Comparison of ENCODE assay signal across 32 cellular contexts in genomic region chr17:861364-861763, GRCh38.
DNase-seq lines count a peak whose midpoint lies in the region; ATAC-seq, FAIRE-seq and TF ChIP-seq lines count a peak whose summit lies in the region.
"Had no signal": no experiment of that assay in that cellular context is flagged by ENCODE, and none has a peak within 500 bp of the region (broad histone marks: within the 10 kb centered on the region; RNA-seq: fewer than 3 reads in every experiment).

No MANE protein-coding gene starts in this region.

- no peak for DNase-seq in HepG2 (ENCODE audit: low spot score)
- DNase-seq in heart right ventricle: no peak
- peak; percentile 27 for DNase-seq in osteoblast (ENCODE audit: insufficient read length, low spot score, missing footprints)
- no peak for DNase-seq in NCI-H774 (lab: John Stamatoyannopoulos, UW)
- DNase-seq in stimulated activated naive B cell treated with anti-CD40 and anti-IgM and Interleukin-4, amounts not matched to agents 10 μg/mL and 1 μg/mL and 100 μg/mL, for 72 hours: no peak
- DNase-seq in BE2C: no peak
- DNase-seq: activated CD8-positive, alpha-beta T cell treated with anti-CD3 and anti-CD28 coated beads, Interleukin-2, amount 10 ng/mL, durations not matched to agents 7 days and 5 days; AML-193; COR-L47; cortex of kidney; DMS53; foreskin melanocyte; midbrain; natural killer cell; NCI-H1417 treated with DMSO at 0.1 percent for 48 hours; NCI-H2081 treated with DMSO at 0.1 percent for 48 hours; NCI-H345; NCI-H82; pancreas; RPMI8226; SK-N-SH; T-helper 17 cell had no signal

- H3K4me1 ChIP-seq in liver (ENCODE audit: control insufficient read depth in 4 of 4, insufficient read depth in 4 of 4, low read length in 3 of 4) (peaks cover 0 to 5% (median 2%) of the 10 kb centered on the region in 4 donors), HepG2 (ENCODE audit: insufficient read depth, low read length) (peaks cover 8% of the 10 kb centered on the region), heart right ventricle (peaks cover 0 to 24% (median 14%) of the 10 kb centered on the region in 9 donors), osteoblast (ENCODE audit: insufficient read depth, low read length) (no peaks in the 10 kb centered on the region), BE2C (no peaks in the 10 kb centered on the region)

- H4K20me1 ChIP-seq in HepG2 (ENCODE audit: insufficient read depth, low read length): no peaks in the 10 kb centered on the region
- H4K20me1 ChIP-seq in osteoblast (ENCODE audit: insufficient read depth, low read length): peaks cover 9% of the 10 kb centered on the region

- intact Hi-C loops in HepG2 (cut with micrococcal nuclease; ENCODE audit: unreplicated experiment): no loop called here
- intact Hi-C loops in heart right ventricle (cut with DNase I): no loop called here

- TF ChIP-seq CTCF in liver (IDR thresholded peaks at IDR 0.05; ENCODE audit: low read depth, low read length, missing input control) (no peak), HepG2 (CRISPR knock-in tag; IDR thresholded peaks at IDR 0.05) (no peak), heart right ventricle (IDR thresholded peaks at IDR 0.05) (no peak), osteoblast (IDR thresholded peaks at IDR 0.05; ENCODE audit: extremely low read depth, low read depth, low read length) (no peak), BE2C (IDR thresholded peaks at IDR 0.05; ENCODE audit: low read depth, low read length) (no peak)

- WGBS in liver: 86% methylated on average over 9 of the region's 9 CpGs
- 96% methylated on average over 9 of the region's 9 CpGs for WGBS in HepG2 (ENCODE audit: low lambda C conversion rate)
- WGBS in heart right ventricle, 2 donors: 73 to 78% methylated on average over 9 of the region's 9 CpGs

- BruUV-seq in HepG2 (replicated peaks; lab: Mats Ljungman, UMichigan): no TSS peak

- H3K9ac ChIP-seq in liver (ENCODE audit: low read depth in 1 of 2, low read length in 2 of 2): no peak overlapping the region
- no peak overlapping the region for H3K9ac ChIP-seq in HepG2 (ENCODE audit: insufficient read depth, low read depth, low read length)
- H3K9ac ChIP-seq: SK-N-SH had no signal

- TF ChIP-seq RAD21 in liver (IDR thresholded peaks at IDR 0.05) (no peak), HepG2 (CRISPR knock-in tag; IDR thresholded peaks at IDR 0.05) (no peak)

- H3K36me3 Mint-ChIP-seq in stimulated activated naive B cell treated with anti-CD40 and anti-IgM and Interleukin-4, amounts not matched to agents 10 μg/mL and 1 μg/mL and 100 μg/mL, for 72 hours: no peaks in the 10 kb centered on the region
- H3K36me3 Mint-ChIP-seq: activated naive CD4-positive, alpha-beta T cell treated with anti-CD3 and anti-CD28 coated beads, Interleukin-2, amount 50 U/mL, for 24 hours; natural killer cell had no signal

- no peak for TF ChIP-seq POLR2A in HepG2 (IDR thresholded peaks at IDR 0.05; ENCODE audit: insufficient read depth in 1 of 2, low read depth in 2 of 2, low read length in 2 of 2)

- no peak overlapping the region for H3K4me2 ChIP-seq in HepG2 (ENCODE audit: low read depth, low read length)
- H3K4me2 ChIP-seq in osteoblast (ENCODE audit: insufficient read depth, low read length): no peak overlapping the region
- H3K4me2 ChIP-seq: SK-N-SH had no signal

- H3K4me1 Mint-ChIP-seq in stimulated activated naive B cell treated with anti-CD40 and anti-IgM and Interleukin-4, amounts not matched to agents 10 μg/mL and 1 μg/mL and 100 μg/mL, for 72 hours: no peaks in the 10 kb centered on the region
- H3K4me1 Mint-ChIP-seq: activated naive CD4-positive, alpha-beta T cell treated with anti-CD3 and anti-CD28 coated beads, Interleukin-2, amount 50 U/mL, for 24 hours; natural killer cell; T-helper 17 cell had no signal

- no peak for FAIRE-seq in HepG2 (lab: Jason Lieb, UNC)
- FAIRE-seq: A204.1, G401.6, GM19239, pancreas had no signal

- H3K4me3 ChIP-seq in liver (ENCODE audit: low read depth in 1 of 3, low read length in 3 of 3): no peak overlapping the region
- no peak overlapping the region for H3K4me3 ChIP-seq in HepG2 (replicated peaks in 1 of 3; ENCODE audit: insufficient read depth in 1 of 3, low read depth in 2 of 3, low read length in 3 of 3)
- H3K4me3 ChIP-seq in heart right ventricle: no peak overlapping the region
- no peak overlapping the region for H3K4me3 ChIP-seq in osteoblast (ENCODE audit: insufficient read depth, low read length)
- H3K4me3 ChIP-seq in BE2C (ENCODE audit: low read depth, low read length): no peak overlapping the region
- H3K4me3 ChIP-seq: pancreas had no signal

- no peaks in the 10 kb centered on the region for H3K27me3 ChIP-seq in liver (ENCODE audit: control insufficient read depth in 4 of 4, insufficient read depth in 4 of 4, low read length in 3 of 4)
- no peaks in the 10 kb centered on the region for H3K27me3 ChIP-seq in HepG2 (ENCODE audit: control insufficient read depth in 1 of 2, insufficient read depth in 2 of 2, low read length in 2 of 2)
- no peaks in the 10 kb centered on the region for H3K27me3 ChIP-seq in heart right ventricle
- no peaks in the 10 kb centered on the region for H3K27me3 ChIP-seq in osteoblast (ENCODE audit: insufficient read depth, low read length)
- no peaks in the 10 kb centered on the region for H3K27me3 ChIP-seq in BE2C
- H3K27me3 ChIP-seq: pancreas had no signal

- peaks cover 19 to 27% of the 10 kb centered on the region in 2 donors for H3K27me3 Mint-ChIP-seq in stimulated activated naive B cell treated with anti-CD40 and anti-IgM and Interleukin-4, amounts not matched to agents 10 μg/mL and 1 μg/mL and 100 μg/mL, for 72 hours

- in situ Hi-C loops in HepG2 (cut with HindIII; ENCODE audit: extremely low pct_ligation_motif_present, low pct_unique_long_range_greater_than_20kb): no loop called here

- H3K79me2 ChIP-seq in HepG2 (ENCODE audit: insufficient read depth, low read length) (no peaks in the 10 kb centered on the region), osteoblast (ENCODE audit: insufficient read depth, low read length) (no peaks in the 10 kb centered on the region)

- H2AFZ ChIP-seq in HepG2 (ENCODE audit: low read length) (no peak overlapping the region), osteoblast (ENCODE audit: low read length) (no peak overlapping the region)

- H3K36me3 ChIP-seq in liver (ENCODE audit: control insufficient read depth in 4 of 4, insufficient read depth in 3 of 4, low read depth in 1 of 4, low read length in 3 of 4): no peaks in the 10 kb centered on the region
- peaks cover 0 to 4% of the 10 kb centered on the region in 2 experiments; a peak in 1 of 5 replicates for H3K36me3 ChIP-seq in HepG2 (replicated peaks in 1 of 2; ENCODE audit: control insufficient read depth in 1 of 2, insufficient read depth in 2 of 2, low read length in 2 of 2)
- H3K36me3 ChIP-seq in heart right ventricle: peaks cover 0 to 14% (median 0%) of the 10 kb centered on the region in 9 donors
- no peaks in the 10 kb centered on the region for H3K36me3 ChIP-seq in osteoblast (ENCODE audit: insufficient read depth, low read length)
- no peaks in the 10 kb centered on the region for H3K36me3 ChIP-seq in BE2C
- H3K36me3 ChIP-seq: pancreas had no signal

- no peak overlapping the region for H3K4me3 Mint-ChIP-seq in stimulated activated naive B cell treated with anti-CD40 and anti-IgM and Interleukin-4, amounts not matched to agents 10 μg/mL and 1 μg/mL and 100 μg/mL, for 72 hours
- H3K4me3 Mint-ChIP-seq: activated CD8-positive, alpha-beta T cell treated with anti-CD3 and anti-CD28 coated beads, Interleukin-2, amount 10 ng/mL, durations not matched to agents 7 days and 5 days; activated naive CD4-positive, alpha-beta T cell treated with anti-CD3 and anti-CD28 coated beads, Interleukin-2, amount 50 U/mL, for 24 hours; natural killer cell; stimulated activated naive CD8-positive, alpha-beta T cell treated with anti-CD3 and anti-CD28 coated beads, Interleukin-15, Interleukin-2, amounts not matched to agents 100 ng/mL and 50 ng/mL, for 24 hours; T-helper 17 cell had no signal

- no peaks in the 10 kb centered on the region for H3K9me3 Mint-ChIP-seq in stimulated activated naive B cell treated with anti-CD40 and anti-IgM and Interleukin-4, amounts not matched to agents 10 μg/mL and 1 μg/mL and 100 μg/mL, for 72 hours
- H3K9me3 Mint-ChIP-seq: activated naive CD4-positive, alpha-beta T cell treated with anti-CD3 and anti-CD28 coated beads, Interleukin-2, amount 50 U/mL, for 24 hours; activated T-helper 2 cell treated with anti-CD3 and anti-CD28 coated beads, Interferon-gamma antibody, Interleukin-2, Interleukin-4, amounts not matched to agents 10 μg/mL and 5 μg/mL and 100 μg/mL, durations not matched to agents 14 hours and 24 hours and 36 hours; natural killer cell; stimulated activated naive CD8-positive, alpha-beta T cell treated with anti-CD3 and anti-CD28 coated beads, Interleukin-15, Interleukin-2, amounts not matched to agents 100 ng/mL and 50 ng/mL, for 24 hours had no signal

- peak overlapping the region; percentile 3 to 13 for H3K27ac ChIP-seq in liver (ENCODE audit: low read depth in 1 of 2, low read length in 2 of 2)
- H3K27ac ChIP-seq in HepG2 (ENCODE audit: extremely low read length, insufficient read depth, low read length): no peak overlapping the region
- peak overlapping the region in 3 of 10 donors; percentile 9 to 29 (median 21) for H3K27ac ChIP-seq in heart right ventricle
- H3K27ac ChIP-seq in osteoblast (ENCODE audit: low read depth, low read length): no peak overlapping the region
- H3K27ac ChIP-seq: HL-60, pancreas had no signal

- POLR2A ChIA-PET in HepG2 (lab: Yijun Ruan, JAX): no interaction called here

- TF ChIP-seq EP300 in HepG2 (IDR thresholded peaks at IDR 0.05; ENCODE audit: low read depth in 2 of 2, low read length in 2 of 2) (no peak), HepG2 (CRISPR knock-in tag; IDR thresholded peaks at IDR 0.05; ENCODE audit: borderline replicate concordance) (no peak)

- CTCF ChIA-PET in HepG2 (lab: Yijun Ruan, JAX; ENCODE audit: low intra/inter-chr PET ratio, low total read pairs): no interaction called here

- no peak overlapping the region for H3K27ac Mint-ChIP-seq in stimulated activated naive B cell treated with anti-CD40 and anti-IgM and Interleukin-4, amounts not matched to agents 10 μg/mL and 1 μg/mL and 100 μg/mL, for 72 hours
- H3K27ac Mint-ChIP-seq: activated CD8-positive, alpha-beta T cell treated with anti-CD3 and anti-CD28 coated beads, Interleukin-2, amount 10 ng/mL, durations not matched to agents 7 days and 5 days; activated naive CD4-positive, alpha-beta T cell treated with anti-CD3 and anti-CD28 coated beads, Interleukin-2, amount 50 U/mL, for 24 hours; activated T-helper 2 cell treated with anti-CD3 and anti-CD28 coated beads, Interferon-gamma antibody, Interleukin-2, Interleukin-4, amounts not matched to agents 10 μg/mL and 5 μg/mL and 100 μg/mL, durations not matched to agents 14 hours and 24 hours and 36 hours; natural killer cell; stimulated activated naive CD8-positive, alpha-beta T cell treated with anti-CD3 and anti-CD28 coated beads, Interleukin-15, Interleukin-2, amounts not matched to agents 100 ng/mL and 50 ng/mL, for 24 hours; T-helper 17 cell had no signal

- ATAC-seq in HepG2 (no peak), heart right ventricle (peak in 7 of 8 donors; percentile 36 to 83 (median 62)), GM19324 (IDR thresholded peaks at IDR 0.05; ENCODE audit: low FRiP score, unreplicated experiment) (no peak)
- no peak for ATAC-seq in stimulated activated naive B cell treated with anti-CD40 and anti-IgM and Interleukin-4, amounts not matched to agents 10 μg/mL and 1 μg/mL and 100 μg/mL, for 72 hours (replicated peaks)
- ATAC-seq: activated CD8-positive, alpha-beta T cell treated with anti-CD3 and anti-CD28 coated beads, Interleukin-2, amount 10 ng/mL, durations not matched to agents 7 days and 5 days; esophagus mucosa; natural killer cell; pancreas; T-helper 17 cell had no signal

- H3K9me3 ChIP-seq in liver (ENCODE audit: control insufficient read depth in 4 of 4, low read length in 3 of 4) (no peaks in the 10 kb centered on the region), HepG2 (ENCODE audit: low read length) (no peaks in the 10 kb centered on the region), heart right ventricle (no peaks in the 10 kb centered on the region), osteoblast (ENCODE audit: low read depth, low read length) (no peaks in the 10 kb centered on the region), BE2C (no peaks in the 10 kb centered on the region)
- H3K9me3 ChIP-seq: pancreas, SK-N-SH had no signal

Comparison
In these comparisons a context has a peak if more than half of its experiments do, and no peak if none do; other contexts are left out.
1. H3K27ac ChIP-seq: peak in liver (2 of 2); none in HepG2 (single experiment) and osteoblast (single experiment).
2. ATAC-seq: peak in heart right ventricle (7 of 8); none in HepG2 (single experiment), stimulated activated naive B cell treated with anti-CD40 and anti-IgM and Interleukin-4, amounts not matched to agents 10 μg/mL and 1 μg/mL and 100 μg/mL, for 72 hours (0 of 2) and GM19324 (single experiment).